ENCODE assay signal across 10 cellular contexts in genomic region chr1:79079770-79080169, GRCh38.
DNase-seq lines count a peak whose midpoint lies in the region; ATAC-seq, FAIRE-seq and TF ChIP-seq lines count a peak whose summit lies in the region.
"Had no signal": no experiment of that assay in that cellular context is flagged by ENCODE, and none has a peak within 500 bp of the region (broad histone marks: within the 10 kb centered on the region; RNA-seq: fewer than 3 reads in every experiment).

No MANE protein-coding gene starts in this region.

- peak overlapping the region; percentile 86 for H2AFZ ChIP-seq in H1 (ENCODE audit: low read length)

- H2BK20ac ChIP-seq in H1 (ENCODE audit: low read length) = no peak overlapping the region

- H3K27me3 ChIP-seq in H1 (replicated peaks in 1 of 4; ENCODE audit: control insufficient read depth in 3 of 4, extremely low read depth in 1 of 4, insufficient read depth in 3 of 4, low read length in 3 of 4) = no peaks in the 10 kb centered on the region
- H3K27me3 ChIP-seq: ovary had no signal

- no peak overlapping the region for H2BK15ac ChIP-seq in H1 (ENCODE audit: low read length)

- no peak overlapping the region for H3K14ac ChIP-seq in H1 (ENCODE audit: insufficient read length)

- H3K56ac ChIP-seq in H1 (replicated peaks; ENCODE audit: insufficient read length, low read depth, low read length) = no peak overlapping the region

- H3K4me2 ChIP-seq in H1 (ENCODE audit: insufficient read depth in 1 of 2, low read depth in 2 of 2, low read length in 2 of 2) = no peak overlapping the region

- TF ChIP-seq POLR2A in H1 (IDR thresholded peaks at IDR 0.05; ENCODE audit: control extremely low read depth in 1 of 2, low read depth in 2 of 2, low read length in 2 of 2) = no peak

- no peak overlapping the region for H4K5ac ChIP-seq in H1 (ENCODE audit: insufficient read length, low read depth, low read length)

- no peaks in the 10 kb centered on the region for H3K79me1 ChIP-seq in H1 (ENCODE audit: low read depth, low read length)

- H4K8ac ChIP-seq in H1 (ENCODE audit: extremely low read depth, insufficient read depth, low read length) = no peak overlapping the region

- no peak for FAIRE-seq in H1 (lab: Jason Lieb, UNC)
- FAIRE-seq: GM12878 had no signal

- CTCF ChIA-PET in H1 (lab: Charles Lee; ENCODE audit: partially characterized antibody) = no interaction called here

- TF ChIP-seq CTCF in H1 (IDR thresholded peaks at IDR 0.05; ENCODE audit: control extremely low read depth in 1 of 3, insufficient read depth in 1 of 3, low read depth in 1 of 3, low read length in 3 of 3) = no peak

- no peak for TF ChIP-seq RAD21 in H1 (IDR thresholded peaks at IDR 0.05 in 1 of 2, conservative IDR thresholded peaks at IDR 0.05 in 1 of 2; ENCODE audit: low read depth in 2 of 2, low read length in 2 of 2)

- H3K79me2 ChIP-seq in H1 (ENCODE audit: control insufficient read depth in 1 of 2, insufficient read depth in 2 of 2, low read length in 2 of 2) = no peaks in the 10 kb centered on the region

- TF ChIP-seq EP300 in H1 (IDR thresholded peaks at IDR 0.05; ENCODE audit: borderline replicate concordance in 1 of 2, low read depth in 2 of 2, low read length in 2 of 2) = no peak

- H2BK5ac ChIP-seq in H1 (ENCODE audit: low read depth, low read length) = no peak overlapping the region

- H4K91ac ChIP-seq in H1 (replicated peaks; ENCODE audit: insufficient read length, low read length) = no peak overlapping the region

- H4K20me1 ChIP-seq in H1 (replicated peaks in 1 of 2; ENCODE audit: control insufficient read depth in 1 of 2, insufficient read depth in 2 of 2, low read length in 2 of 2) = no peaks in the 10 kb centered on the region

- H3K23ac ChIP-seq in H1 (ENCODE audit: insufficient read length) = no peak overlapping the region

- no peak overlapping the region for H3K27ac ChIP-seq in H1 (ENCODE audit: low read depth, low read length)
- H3K27ac ChIP-seq: ovary had no signal

- H3K4me1 ChIP-seq in H1 (replicated peaks in 1 of 4; ENCODE audit: control insufficient read depth in 3 of 4, insufficient read depth in 4 of 4, low read length in 3 of 4) = peaks cover 0 to 4% (median 0%) of the 10 kb centered on the region in 4 experiments; a peak in 1 of 7 replicates

- no peaks in the 10 kb centered on the region for H3K23me2 ChIP-seq in H1 (ENCODE audit: low read depth, low read length)

- no peak overlapping the region for H2BK120ac ChIP-seq in H1 (replicated peaks; ENCODE audit: low read depth, low read length)

- H3K4ac ChIP-seq in H1 (replicated peaks; ENCODE audit: insufficient read length, low read depth, low read length) = no peak overlapping the region

- no peaks in the 10 kb centered on the region for H3K36me3 ChIP-seq in H1 (ENCODE audit: control insufficient read depth in 2 of 4, insufficient read depth in 4 of 4, low read length in 3 of 4)
- H3K36me3 ChIP-seq: ovary had no signal

- H3K18ac ChIP-seq in H1 (ENCODE audit: extremely low read depth, low read length) = no peak overlapping the region

- no peak overlapping the region for H2BK12ac ChIP-seq in H1 (ENCODE audit: low read depth, low read length)

- DNase-seq in D341Med (ENCODE audit: low spot score) (peak; percentile 11), M059J (ENCODE audit: low read depth) (peak; percentile 82), H1 (ENCODE audit: low read depth in 1 of 2, low spot score in 2 of 2) (peak in 1 of 2 experiments; percentile 13), lung microvascular endothelial cell (ENCODE audit: low read depth in 2 of 2) (peak; percentile 47 to 98), DMS114 treated with DMSO at 0.1 percent for 48 hours (lab: John Stamatoyannopoulos, UW; ENCODE audit: unreplicated experiment) (no peak), NCI-H146 treated with DMSO at 0.1 percent for 48 hours (lab: John Stamatoyannopoulos, UW; ENCODE audit: unreplicated experiment) (no peak)
- DNase-seq: ovary had no signal

- no peaks in the 10 kb centered on the region for H3K9me3 ChIP-seq in H1 (ENCODE audit: insufficient read depth in 2 of 2, low read depth in 1 of 2, low read length in 1 of 2)
- H3K9me3 ChIP-seq: ovary had no signal

- H2AK5ac ChIP-seq in H1 (ENCODE audit: low read depth, low read length) = no peak overlapping the region

- POLR2A ChIA-PET in H1 (lab: Charles Lee; ENCODE audit: partially characterized antibody) = interaction anchor here (0.5 kb wide), 1 partner anchor 754 kb away, joined by 5 read pairs; no protein-coding TSS in a partner anchor

- H3K9ac ChIP-seq in H1 (replicated peaks in 1 of 4; ENCODE audit: extremely low read depth in 1 of 4, low read depth in 3 of 4, low read length in 3 of 4) = no peak overlapping the region

- ATAC-seq in GM19455 (IDR thresholded peaks at IDR 0.05; ENCODE audit: unreplicated experiment) (no peak), GM18868 (IDR thresholded peaks at IDR 0.05; ENCODE audit: unreplicated experiment) (no peak)
- ATAC-seq: GM12878 had no signal

- H3K4me3 ChIP-seq in H1 (ENCODE audit: extremely low read depth in 1 of 4, insufficient read depth in 2 of 4, low read depth in 3 of 4, low read length in 4 of 4) = no peak overlapping the region
- H3K4me3 ChIP-seq: GM12878, ovary had no signal

TF ChIP-seq in H1, 55 proteins besides CTCF, POLR2A, EP300 and RAD21 (continues in another document):
- no peak for TF ChIP-seq ATF3 (IDR thresholded peaks at IDR 0.05; ENCODE audit: insufficient read depth, low read depth, low read length)
- TF ChIP-seq JUND (IDR thresholded peaks at IDR 0.05; ENCODE audit: low read length) = peak; percentile 84
- TF ChIP-seq CBX5 (IDR thresholded peaks at IDR 0.05; ENCODE audit: low read depth, low read length) = no peak
- no peak for TF ChIP-seq SP4 (IDR thresholded peaks at IDR 0.05; ENCODE audit: low read length)
- TF ChIP-seq RXRA (IDR thresholded peaks at IDR 0.05; ENCODE audit: insufficient read depth, low read depth, low read length) = no peak
- TF ChIP-seq SIN3A (conservative IDR thresholded peaks at IDR 0.05 in 1 of 2, IDR thresholded peaks at IDR 0.05 in 1 of 2; ENCODE audit: low read depth in 1 of 2, low read length in 2 of 2) = no peak
- TF ChIP-seq SRF (IDR thresholded peaks at IDR 0.05; ENCODE audit: low read depth, low read length) = no peak
- 0 out of 2 replicates have a peak, but pooled peaks have one; percentile 16 for TF ChIP-seq YY1 (IDR thresholded peaks at IDR 0.05; ENCODE audit: low read depth, low read length)
- TF ChIP-seq SIRT6 (IDR thresholded peaks at IDR 0.05; ENCODE audit: low read length) = no peak

Comparison
In these comparisons a context has a peak if more than half of its experiments do, and no peak if none do; other contexts are left out.
1. DNase-seq: peak in D341Med (single experiment), M059J (single experiment) and lung microvascular endothelial cell (2 of 2); none in DMS114 treated with DMSO at 0.1 percent for 48 hours (single experiment) and NCI-H146 treated with DMSO at 0.1 percent for 48 hours (single experiment).